In the genomic region with DNA sequence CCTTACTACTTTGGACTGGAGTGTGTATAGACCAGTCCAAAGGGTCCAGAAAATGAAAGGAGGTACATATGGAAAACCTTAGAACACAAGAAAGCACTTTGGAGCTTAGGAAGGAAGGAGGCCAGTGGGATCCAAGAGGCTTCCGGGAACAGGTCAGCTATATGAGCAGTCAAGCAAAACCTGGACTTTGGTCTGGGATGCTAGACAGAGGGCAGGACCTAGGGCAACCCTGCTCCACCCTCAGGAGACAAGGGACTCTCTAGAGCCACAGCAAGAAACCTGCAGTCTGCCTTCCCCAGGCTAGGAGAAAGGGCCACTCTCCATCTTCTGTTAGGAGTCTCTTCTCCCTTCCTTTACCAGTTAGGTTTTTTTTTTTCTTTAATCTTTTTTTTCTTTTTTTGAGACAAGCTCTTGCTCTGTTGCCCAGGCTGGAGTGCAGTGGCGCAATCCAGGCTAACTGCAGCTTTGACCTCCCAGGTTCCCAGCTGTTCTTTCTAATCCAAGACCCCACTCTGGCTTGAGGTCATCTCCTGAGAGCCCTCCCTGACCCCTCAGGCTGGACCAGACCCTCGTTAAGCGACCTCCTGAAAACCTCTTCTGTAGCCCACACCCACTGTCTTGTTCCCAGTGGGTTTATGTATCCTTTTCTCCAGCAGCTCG, we compare ENCODE assay signal across 18 cellular contexts. TPM values are rescaled to one million over a fixed set of nuclear protein-coding genes. Genes with fewer than 3 reads are reported as not detected.
DNase-seq lines count a peak whose midpoint lies in the region; ATAC-seq and TF ChIP-seq lines count a peak whose summit lies in the region.
"Had no signal": no experiment of that assay in that cellular context is flagged by ENCODE, and none has a peak within 500 bp of the region (broad histone marks: within the 10 kb centered on the region; RNA-seq: fewer than 3 reads in every experiment).

No MANE protein-coding gene starts in this region.

- ATAC-seq in GM21367 (IDR thresholded peaks at IDR 0.05; ENCODE audit: unreplicated experiment) (no peak), T-cell (replicated peaks in 1 of 4) (no peak)
- ATAC-seq: CD8-positive, alpha-beta T cell; Panc1; right cardiac atrium had no signal

- 42 to 50% methylated on average over 5 of the region's 5 CpGs for WGBS in GM23248 (ENCODE audit: low coverage in 1 of 2, low lambda C conversion rate in 2 of 2, missing lambda C conversion rate in 2 of 2), 2 experiments

- H3K27me3 Mint-ChIP-seq in dendritic cell treated with granulocyte-macrophage colony-stimulating factor and Interleukin-4, amounts not matched to agents 40 ng/mL and 50 ng/mL, for 4 days: peaks cover 29% of the 10 kb centered on the region
- H3K27me3 Mint-ChIP-seq in T-cell: peaks cover 0 to 9% of the 10 kb centered on the region in 2 donors

- peaks cover 8% of the 10 kb centered on the region for H3K9me3 Mint-ChIP-seq in dendritic cell treated with granulocyte-macrophage colony-stimulating factor and Interleukin-4, amounts not matched to agents 40 ng/mL and 50 ng/mL, for 4 days
- no peaks in the 10 kb centered on the region for H3K9me3 Mint-ChIP-seq in T-cell
- H3K9me3 Mint-ChIP-seq: CD8-positive, alpha-beta T cell had no signal

- H3K4me3 Mint-ChIP-seq in dendritic cell treated with granulocyte-macrophage colony-stimulating factor and Interleukin-4, amounts not matched to agents 40 ng/mL and 50 ng/mL, for 4 days: no peak overlapping the region
- H3K4me3 Mint-ChIP-seq in T-cell: no peak overlapping the region
- H3K4me3 Mint-ChIP-seq: CD8-positive, alpha-beta T cell had no signal

- no peak overlapping the region for H2AFZ ChIP-seq in GM23248

- in situ Hi-C loops in GM23248 (cut with MboI): no loop called here

- intact Hi-C loops in dendritic cell treated with granulocyte-macrophage colony-stimulating factor and Interleukin-4, amounts not matched to agents 40 ng/mL and 50 ng/mL, for 4 days (cut with micrococcal nuclease): no loop called here

- H3K36me3 ChIP-seq in neutrophil: no peaks in the 10 kb centered on the region
- H3K36me3 ChIP-seq in GM23248 (ENCODE audit: low read depth): no peaks in the 10 kb centered on the region

- H3K36me3 Mint-ChIP-seq in dendritic cell treated with granulocyte-macrophage colony-stimulating factor and Interleukin-4, amounts not matched to agents 40 ng/mL and 50 ng/mL, for 4 days (ENCODE audit: low read depth): no peaks in the 10 kb centered on the region
- no peaks in the 10 kb centered on the region for H3K36me3 Mint-ChIP-seq in T-cell
- H3K36me3 Mint-ChIP-seq: CD8-positive, alpha-beta T cell had no signal

- no peaks in the 10 kb centered on the region for H3K27me3 ChIP-seq in neutrophil
- peaks cover 12% of the 10 kb centered on the region; the same call in 1 of the 2 replicates for H3K27me3 ChIP-seq in GM23248 (replicated peaks; ENCODE audit: insufficient read depth)

- H3K4me2 ChIP-seq in GM23248 (ENCODE audit: unreplicated experiment): no peak overlapping the region

- no peak for TF ChIP-seq CTCF in neutrophil (IDR thresholded peaks at IDR 0.05)

- no peaks in the 10 kb centered on the region for H4K20me1 ChIP-seq in GM23248 (ENCODE audit: insufficient read depth)

- H3K27ac Mint-ChIP-seq in dendritic cell treated with granulocyte-macrophage colony-stimulating factor and Interleukin-4, amounts not matched to agents 40 ng/mL and 50 ng/mL, for 4 days: peak overlapping the region; percentile 22
- H3K27ac Mint-ChIP-seq in T-cell: no peak overlapping the region
- H3K27ac Mint-ChIP-seq: CD8-positive, alpha-beta T cell had no signal

- H3K4me1 Mint-ChIP-seq in dendritic cell treated with granulocyte-macrophage colony-stimulating factor and Interleukin-4, amounts not matched to agents 40 ng/mL and 50 ng/mL, for 4 days (ENCODE audit: low read depth): peaks cover 69% of the 10 kb centered on the region
- H3K4me1 Mint-ChIP-seq in T-cell: peaks cover 42 to 59% (median 58%) of the 10 kb centered on the region in 3 donors

- H3K9me3 ChIP-seq in neutrophil (no peaks in the 10 kb centered on the region), GM23248 (ENCODE audit: low read depth) (no peaks in the 10 kb centered on the region)

- H3F3A ChIP-seq in GM23248 (ENCODE audit: insufficient read depth): no peaks in the 10 kb centered on the region

- DNase-seq in DMS53 (lab: John Stamatoyannopoulos, UW): peak; percentile 42
- DNase-seq in DMS53 treated with DMSO at 0.1 percent for 48 hours (lab: John Stamatoyannopoulos, UW; ENCODE audit: unreplicated experiment): no peak
- DNase-seq in MV-4-11 (lab: John Stamatoyannopoulos, UW): peak; percentile 46
- DNase-seq in GM23248: no peak
- no peak for DNase-seq in T-cell
- DNase-seq: CD8-positive, alpha-beta T cell; cerebellar nuclear complex; erythroblast; NCI-H1436 treated with DMSO at 0.1 percent for 48 hours; right cardiac atrium; stimulated activated CD4-positive, alpha-beta T cell treated with anti-CD3 and anti-CD28 coated beads, Interleukin-4, amount 100 ng/mL, for 24 hours had no signal

- CTCF ChIA-PET in T-cell (lab: Charles Lee): no interaction called here

- no peaks in the 10 kb centered on the region for H3K9me2 ChIP-seq in GM23248 (ENCODE audit: insufficient read depth)

- H3K9ac ChIP-seq in GM23248: no peak overlapping the region

- H3K4me1 ChIP-seq in neutrophil (ENCODE audit: control insufficient read depth in 1 of 2, insufficient read depth in 1 of 2, low read depth in 1 of 2, low read length in 1 of 2) (peaks cover 68 to 69% of the 10 kb centered on the region in 2 experiments), GM23248 (ENCODE audit: insufficient read depth) (no peaks in the 10 kb centered on the region)

- H3K27ac ChIP-seq in neutrophil (peak overlapping the region; percentile 83), GM23248 (no peak overlapping the region)
- H3K27ac ChIP-seq: 22Rv1 had no signal

- no peak overlapping the region for H3K4me3 ChIP-seq in neutrophil (ENCODE audit: low read depth in 1 of 2, low read length in 1 of 2)
- H3K4me3 ChIP-seq in GM23248: no peak overlapping the region

- POLR2A ChIA-PET in T-cell (lab: Charles Lee): no interaction called here

- no peaks in the 10 kb centered on the region for H3K79me2 ChIP-seq in GM23248 (ENCODE audit: insufficient read depth)

RNA-seq across cellular contexts. Expression of gene KCNK5, which starts 4.6 kb away (rescaled TPM):
- total RNA-seq in GM23248 (2014; rRNA removed; shearing (Covaris generic)): not detected in 2 replicates
- not detected in 2 replicates for polyA plus RNA-seq in GM23248 (2016; fragmentation: Nextera tagmentation; extraction: Ambion mirVana)
- 1 to 10 TPM in 2 of 5 donors, under 1 TPM in 3; 0.60 to 1.1 (median 0.93) TPM for total RNA-seq in T-cell
- polyA plus RNA-seq: keratinocyte, neural cell had no signal

Comparison
In these comparisons a context has a peak if more than half of its experiments do, and no peak if none do; other contexts are left out.
1. DNase-seq: peak in DMS53 (single experiment) and MV-4-11 (single experiment); none in DMS53 treated with DMSO at 0.1 percent for 48 hours (single experiment), GM23248 (single experiment) and T-cell (0 of 34).